Comparison of ENCODE assay signal across 6 cellular contexts in the genomic region with DNA sequence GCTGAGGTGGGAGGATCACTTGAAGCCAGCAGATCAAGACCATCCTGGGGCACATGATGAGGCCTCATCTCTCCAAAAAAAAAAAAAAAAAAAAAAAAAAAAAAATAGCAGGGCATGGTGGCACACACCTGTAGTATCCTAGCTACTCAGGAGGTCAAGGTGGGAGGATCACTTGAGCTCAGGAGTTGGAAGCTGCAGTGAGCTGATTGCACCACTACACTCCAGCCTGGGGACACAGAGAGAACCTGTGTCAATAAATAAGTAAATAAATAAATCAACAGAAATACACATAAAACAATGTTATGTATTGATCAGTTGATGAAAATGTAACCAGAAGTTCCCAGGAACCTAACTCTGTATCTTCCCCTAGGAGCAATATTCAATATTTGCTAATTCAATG.
"Had no signal": no experiment of that assay in that cellular context is flagged by ENCODE, and none has a peak within 500 bp of the region (broad histone marks: within the 10 kb centered on the region; RNA-seq: fewer than 3 reads in every experiment).

No MANE protein-coding gene starts in this region.

- ATAC-seq: K562 had no signal

- DNase-seq: IMR-90, KBM-7 had no signal

- H3K27ac ChIP-seq: HL-60 had no signal

- H3K4me3 ChIP-seq: K562 had no signal

- H3K4me3 Mint-ChIP-seq: IgD-negative memory B cell had no signal

- H3K27me3 Mint-ChIP-seq: IgD-negative memory B cell had no signal

- FAIRE-seq: HTR-8/SVneo, K562 had no signal
